Comparison of ENCODE assay signal across 8 cellular contexts in genomic region chr3:52108302-52109232, GRCh38. TPM values are rescaled to one million over a fixed set of nuclear protein-coding genes. Genes with fewer than 3 reads are reported as not detected.
DNase-seq lines count a peak whose midpoint lies in the region; ATAC-seq and TF ChIP-seq lines count a peak whose summit lies in the region.

No MANE protein-coding gene starts in this region.

- TF ChIP-seq CTCF in fibroblast of mammary gland (conservative IDR thresholded peaks at IDR 0.05; ENCODE audit: control insufficient read depth, insufficient read depth, low read depth, low read length) (peak; percentile 46), neural cell (IDR thresholded peaks at IDR 0.05; ENCODE audit: poor library complexity, severe bottlenecking) (no peak)

- H2AFZ ChIP-seq in neural cell (ENCODE audit: low read depth, low read length), result no peak overlapping the region

- DNase-seq in NCI-H345 (lab: John Stamatoyannopoulos, UW) (peak; percentile 69), fibroblast of mammary gland (ENCODE audit: low read depth) (peak; percentile 54), AML-193 (lab: John Stamatoyannopoulos, UW) (no peak)
- DNase-seq in activated CD4-positive, alpha-beta T cell treated with anti-CD3 and anti-CD28 coated beads, Interleukin-2, amount 50 U/mL, for 4 hours, result no peak

- peaks cover 57% of the 10 kb centered on the region for H3K36me3 ChIP-seq in BLaER1
- no peaks in the 10 kb centered on the region for H3K36me3 ChIP-seq in neural cell (ENCODE audit: insufficient read depth, low read length)

- peak; percentile 31 for TF ChIP-seq EP300 in neural cell (conservative IDR thresholded peaks at IDR 0.05; ENCODE audit: poor library complexity, severe bottlenecking)

- no peaks in the 10 kb centered on the region for H3F3A ChIP-seq in neural cell (ENCODE audit: insufficient read depth, low read length, poor library complexity, severe bottlenecking)

- peaks cover 52% of the 10 kb centered on the region for H3K4me1 ChIP-seq in BLaER1

- H3K9ac ChIP-seq in BLaER1, result peak overlapping the region; percentile 58
- H3K9ac ChIP-seq in neural cell (ENCODE audit: low read length), result peak overlapping the region; percentile 41

- no peak for TF ChIP-seq RAD21 in neural cell (conservative IDR thresholded peaks at IDR 0.05)

- H4K20me1 ChIP-seq in BLaER1 (no peaks in the 10 kb centered on the region), neural cell (ENCODE audit: insufficient read depth) (no peaks in the 10 kb centered on the region)

- no peaks in the 10 kb centered on the region for H3K9me2 ChIP-seq in neural cell (ENCODE audit: insufficient read depth, low read length)

- H3K4me3 ChIP-seq in BLaER1 (peak overlapping the region; percentile 42; the same call in 1 of the 2 replicates), fibroblast of mammary gland (ENCODE audit: control insufficient read depth, low read depth, low read length) (no peak overlapping the region), neural cell (ENCODE audit: low read length) (peak overlapping the region; percentile 4)

- peak overlapping the region; percentile 88 for H3K4me2 ChIP-seq in BLaER1
- H3K4me2 ChIP-seq in neural cell (ENCODE audit: low read length), result no peak overlapping the region

- H3K27me3 ChIP-seq in BLaER1 (no peaks in the 10 kb centered on the region), neural cell (ENCODE audit: insufficient read depth, low read depth, low read length) (no peaks in the 10 kb centered on the region)

- H3K27ac ChIP-seq in BLaER1 (peak overlapping the region; percentile 75), neural cell (ENCODE audit: low read length) (peak overlapping the region; percentile 68)

- ATAC-seq in HG02763 (IDR thresholded peaks at IDR 0.05; ENCODE audit: unreplicated experiment) (no peak), HG03108 (IDR thresholded peaks at IDR 0.05; ENCODE audit: unreplicated experiment) (no peak)

- H3K9me3 ChIP-seq in BLaER1 (no peaks in the 10 kb centered on the region), neural cell (ENCODE audit: low read length) (no peaks in the 10 kb centered on the region)

- H3K79me2 ChIP-seq in neural cell (replicated peaks; ENCODE audit: insufficient read depth, low read length), result no peaks in the 10 kb centered on the region

TF ChIP-seq in neural cell, 6 proteins besides CTCF, POLR2A, EP300 and RAD21:
- TF ChIP-seq POLR2AphosphoS5 (IDR thresholded peaks at IDR 0.05) (peak; percentile 23), SMC3 (conservative IDR thresholded peaks at IDR 0.05; ENCODE audit: poor library complexity) (no peak)

RNA-seq across cellular contexts. Expression of gene POC1A, which starts 45.7 kb away (rescaled TPM):
- 0.96 and 1.3 TPM in 2 replicates for polyA plus RNA-seq in neural cell
- polyA minus RNA-seq in neural cell, result 0.73 and 1.0 TPM in 2 replicates

RNA-seq across cellular contexts. Expression of gene DUSP7, which starts 52.2 kb away (rescaled TPM):
- polyA plus RNA-seq in neural cell, result 8.5 and 9.3 TPM in 2 replicates
- polyA minus RNA-seq in neural cell, result 13.6 and 15.7 TPM in 2 replicates

Comparison
In these comparisons a context has a peak if more than half of its experiments do, and no peak if none do; other contexts are left out.
1. DNase-seq: peak in NCI-H345 (single experiment) and fibroblast of mammary gland (single experiment); none in activated CD4-positive, alpha-beta T cell treated with anti-CD3 and anti-CD28 coated beads, Interleukin-2, amount 50 U/mL, for 4 hours (0 of 2) and AML-193 (0 of 2).